ENCODE assay signal across 10 cellular contexts in the genomic region with DNA sequence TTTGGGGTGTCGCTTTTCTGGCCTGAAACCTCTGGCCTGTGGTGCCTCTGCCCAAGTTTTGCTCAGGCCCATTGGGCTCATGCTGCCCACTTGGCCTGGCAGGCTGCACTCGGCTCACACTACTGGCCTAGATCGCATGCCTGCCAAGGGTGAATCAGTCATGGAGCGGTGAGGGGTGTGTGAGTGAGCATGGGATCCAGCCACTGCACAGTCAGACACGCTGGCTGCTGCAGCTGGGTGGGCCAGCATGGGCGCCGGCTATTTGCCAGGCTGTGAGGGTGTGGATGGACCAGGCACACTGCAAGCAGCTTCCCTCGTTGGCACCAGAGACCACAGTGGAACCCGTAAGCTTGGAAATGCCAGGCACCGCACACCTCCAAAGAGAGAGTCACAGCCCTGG.
"Had no signal": no experiment of that assay in that cellular context is flagged by ENCODE, and none has a peak within 500 bp of the region (broad histone marks: within the 10 kb centered on the region; RNA-seq: fewer than 3 reads in every experiment).

No MANE protein-coding gene starts in this region.

- FAIRE-seq: HepG2 had no signal

- H3K4me3 ChIP-seq: GM23248, HAP-1 had no signal

- H3K27ac ChIP-seq: GM23248, HL-60, KMS-11 had no signal

- H3K36me3 ChIP-seq: HAP-1 had no signal

- DNase-seq: GM23248, GOT3, H7, HFFc6, KBM-7 had no signal

- H3K9ac ChIP-seq: GM23248, KMS-11 had no signal

- H3K4me2 ChIP-seq: KMS-11 had no signal

- H2AFZ ChIP-seq: GM23248 had no signal

- ATAC-seq: HCT116, HepG2 had no signal
